ENCODE assay signal across 8 cellular contexts in genomic region chr12:11650697-11651281, GRCh38. TPM values are rescaled to one million over a fixed set of nuclear protein-coding genes. Genes with fewer than 3 reads are reported as not detected.
DNase-seq lines count a peak whose midpoint lies in the region; ATAC-seq, FAIRE-seq and TF ChIP-seq lines count a peak whose summit lies in the region.

No MANE protein-coding gene starts in this region.

- POLR2A ChIA-PET in AG04449 (lab: Yijun Ruan, JAX), result interaction anchor here (1.1 to 2.4 kb wide), 5 partner anchors 115 to 382 kb away, joined by 3 to 8 read pairs (median 5); no protein-coding TSS in a partner anchor

- no peak for TF ChIP-seq CTCF in AG04449 (IDR thresholded peaks at IDR 0.05; ENCODE audit: insufficient read depth, low read length, missing control alignments)

- CTCF ChIA-PET in AG04449 (lab: Yijun Ruan, JAX), result interaction anchor here (1.6 to 2.2 kb wide), 2 partner anchors 70 to 382 kb away, joined by 3 to 8 read pairs; no protein-coding TSS in a partner anchor

- peak overlapping the region; percentile 91 for H3K4me3 ChIP-seq in AG04449 (ENCODE audit: low read depth, low read length)

- H3K27ac ChIP-seq in caudate nucleus (ENCODE audit: low read depth, low read length) (peak overlapping the region; percentile 41), substantia nigra (ENCODE audit: low read depth, low read length, poor library complexity, severe bottlenecking) (peak overlapping the region; percentile 60)

- ATAC-seq in left lobe of liver (peak; percentile 54), GM21447 (IDR thresholded peaks at IDR 0.05; ENCODE audit: unreplicated experiment) (no peak), HG03097 (IDR thresholded peaks at IDR 0.05; ENCODE audit: low FRiP score, unreplicated experiment) (no peak)

- no peak for DNase-seq in AG04449 (ENCODE audit: low read depth, low spot score)
- DNase-seq in GM19239 (ENCODE audit: insufficient read length, low spot score), result no peak
- peak; percentile 85 for DNase-seq in OCI-M1 (lab: John Stamatoyannopoulos, UW)
- DNase-seq in caudate nucleus (lab: John Stamatoyannopoulos, UW), result peak in 9 of 61 donors; percentile 8 to 38 (median 21)
- no peak for DNase-seq in left lobe of liver (ENCODE audit: low spot score)
- peak in 6 of 49 donors; percentile 11 to 36 (median 26) for DNase-seq in substantia nigra (lab: John Stamatoyannopoulos, UW)

- peak; percentile 83 for FAIRE-seq in GM19239 (lab: Jason Lieb, UNC)

RNA-seq across cellular contexts. Expression of gene ETV6, which starts 1.3 kb away (rescaled TPM):
- total RNA-seq in left lobe of liver, result 10.8 TPM
